ENCODE assay signal across 8 cellular contexts in genomic region chr2:88350641-88351601, GRCh38.
DNase-seq lines count a peak whose midpoint lies in the region; ATAC-seq and TF ChIP-seq lines count a peak whose summit lies in the region.

No MANE protein-coding gene starts in this region.

- no peaks in the 10 kb centered on the region for H4K20me1 ChIP-seq in osteoblast (ENCODE audit: insufficient read depth, low read length)

- no peak overlapping the region for H3K27ac Mint-ChIP-seq in activated T-helper 1 cell treated with anti-CD3 and anti-CD28 coated beads, Interleukin-12 subunit alpha, Interleukin-12 subunit beta, Interleukin-2, Interleukin-4 antibody, amounts not matched to agents 30 ng/mL and 10 ng/mL and 1 ng/mL, durations not matched to agents 14 hours and 24 hours and 36 hours

- TF ChIP-seq CTCF in BJ (IDR thresholded peaks at IDR 0.05; ENCODE audit: insufficient read depth, low read depth, low read length) (peak; percentile 71), gastroesophageal sphincter (IDR thresholded peaks at IDR 0.05) (peak in 1 of 4 experiments; percentile 48), osteoblast (IDR thresholded peaks at IDR 0.05; ENCODE audit: extremely low read depth, low read depth, low read length) (peak; percentile 63), tibial artery (IDR thresholded peaks at IDR 0.05) (peak; percentile 18 to 34)

- peak overlapping the region; percentile 51 for H3K4me2 ChIP-seq in osteoblast (ENCODE audit: insufficient read depth, low read length)

- DNase-seq in BJ (ENCODE audit: low read depth) = no peak
- DNase-seq in NCI-H82 treated with DMSO at 0.1 percent for 48 hours (lab: John Stamatoyannopoulos, UW; ENCODE audit: unreplicated experiment) = peak; percentile 31
- peak; percentile 53 for DNase-seq in activated T-helper 1 cell treated with anti-CD3 and anti-CD28 coated beads, Interleukin-12 subunit alpha, Interleukin-12 subunit beta, Interleukin-2, Interleukin-4 antibody, amounts not matched to agents 30 ng/mL and 10 ng/mL and 1 ng/mL, durations not matched to agents 14 hours and 24 hours and 36 hours (ENCODE audit: low spot score)
- peak; percentile 86 for DNase-seq in osteoblast (ENCODE audit: insufficient read length, low spot score, missing footprints)
- peak in 1 of 2 donors; percentile 23 for DNase-seq in tibial artery
- no peak for DNase-seq in OCI-M2 (lab: John Stamatoyannopoulos, UW; ENCODE audit: unreplicated experiment)

- H3K27me3 ChIP-seq in BJ (ENCODE audit: control insufficient read depth, insufficient read depth, low read length) (peaks cover 8% of the 10 kb centered on the region), gastroesophageal sphincter (peaks cover 60% of the 10 kb centered on the region), osteoblast (ENCODE audit: insufficient read depth, low read length) (peaks cover 3% of the 10 kb centered on the region), tibial artery (peaks cover 0 to 41% of the 10 kb centered on the region in 2 donors)

- intact Hi-C loops in activated T-helper 1 cell treated with anti-CD3 and anti-CD28 coated beads, Interleukin-12 subunit alpha, Interleukin-12 subunit beta, Interleukin-2, Interleukin-4 antibody, amounts not matched to agents 30 ng/mL and 10 ng/mL and 1 ng/mL, durations not matched to agents 14 hours and 24 hours and 36 hours (cut with micrococcal nuclease) = loop anchor here (5.0 kb wide), 1 partner anchor 321 kb away; no protein-coding TSS in a partner anchor
- intact Hi-C loops in tibial artery (cut with DNase I; ENCODE audit: low total_unique reads) = no loop called here

- peaks cover 9% of the 10 kb centered on the region for H3K4me1 Mint-ChIP-seq in activated T-helper 1 cell treated with anti-CD3 and anti-CD28 coated beads, Interleukin-12 subunit alpha, Interleukin-12 subunit beta, Interleukin-2, Interleukin-4 antibody, amounts not matched to agents 30 ng/mL and 10 ng/mL and 1 ng/mL, durations not matched to agents 14 hours and 24 hours and 36 hours (ENCODE audit: low read depth)

- H3K4me3 ChIP-seq in BJ (ENCODE audit: low read depth, low read length) (peak overlapping the region; percentile 16; the same call in 1 of the 2 replicates), gastroesophageal sphincter (peak overlapping the region in 1 of 2 donors; percentile 10), osteoblast (ENCODE audit: insufficient read depth, low read length) (peak overlapping the region; percentile 56), tibial artery (no peak overlapping the region)

- H3K27ac ChIP-seq in gastroesophageal sphincter (no peak overlapping the region), osteoblast (ENCODE audit: low read depth, low read length) (no peak overlapping the region), tibial artery (no peak overlapping the region)

- H3K4me1 ChIP-seq in gastroesophageal sphincter (peaks cover 0 to 10% (median 0%) of the 10 kb centered on the region in 3 donors), osteoblast (ENCODE audit: insufficient read depth, low read length) (no peaks in the 10 kb centered on the region), tibial artery (peaks cover 0 to 7% (median 3%) of the 10 kb centered on the region in 4 donors)

- WGBS in gastroesophageal sphincter (ENCODE audit: low coverage in 1 of 2), 2 donors = 14 to 28% methylated on average over 12 of the region's 46 CpGs

- TF ChIP-seq POLR2A in gastroesophageal sphincter (IDR thresholded peaks at IDR 0.05) = no peak

- peaks cover 0 to 5% (median 0%) of the 10 kb centered on the region in 3 donors for H3K9me3 ChIP-seq in gastroesophageal sphincter
- H3K9me3 ChIP-seq in osteoblast (ENCODE audit: low read depth, low read length) = no peaks in the 10 kb centered on the region
- H3K9me3 ChIP-seq in tibial artery = no peaks in the 10 kb centered on the region

- H2AFZ ChIP-seq in osteoblast (ENCODE audit: low read length) = peak overlapping the region; percentile 78

- no peaks in the 10 kb centered on the region for H3K79me2 ChIP-seq in osteoblast (ENCODE audit: insufficient read depth, low read length)

- H3K9me3 Mint-ChIP-seq in activated T-helper 1 cell treated with anti-CD3 and anti-CD28 coated beads, Interleukin-12 subunit alpha, Interleukin-12 subunit beta, Interleukin-2, Interleukin-4 antibody, amounts not matched to agents 30 ng/mL and 10 ng/mL and 1 ng/mL, durations not matched to agents 14 hours and 24 hours and 36 hours = no peaks in the 10 kb centered on the region

- H3K36me3 Mint-ChIP-seq in activated T-helper 1 cell treated with anti-CD3 and anti-CD28 coated beads, Interleukin-12 subunit alpha, Interleukin-12 subunit beta, Interleukin-2, Interleukin-4 antibody, amounts not matched to agents 30 ng/mL and 10 ng/mL and 1 ng/mL, durations not matched to agents 14 hours and 24 hours and 36 hours (ENCODE audit: low read depth) = no peaks in the 10 kb centered on the region

- H3K36me3 ChIP-seq in BJ (ENCODE audit: control insufficient read depth, insufficient read depth, low read length) (no peaks in the 10 kb centered on the region), gastroesophageal sphincter (no peaks in the 10 kb centered on the region), osteoblast (ENCODE audit: insufficient read depth, low read length) (no peaks in the 10 kb centered on the region), tibial artery (no peaks in the 10 kb centered on the region)

- H3K4me3 Mint-ChIP-seq in activated T-helper 1 cell treated with anti-CD3 and anti-CD28 coated beads, Interleukin-12 subunit alpha, Interleukin-12 subunit beta, Interleukin-2, Interleukin-4 antibody, amounts not matched to agents 30 ng/mL and 10 ng/mL and 1 ng/mL, durations not matched to agents 14 hours and 24 hours and 36 hours = peak overlapping the region; percentile 47

- ATAC-seq in GM21737 (IDR thresholded peaks at IDR 0.05; ENCODE audit: unreplicated experiment) (peak; percentile 65), gastroesophageal sphincter (peak; percentile 34)

- CTCF ChIA-PET in BJ (lab: Yijun Ruan, JAX) = interaction anchor here (0.7 to 0.9 kb wide), 3 partner anchors 14 to 252 kb away, joined by 3 to 4 read pairs (median 4); no protein-coding TSS in a partner anchor

- no peak for TF ChIP-seq EP300 in gastroesophageal sphincter (IDR thresholded peaks at IDR 0.05)

- POLR2A ChIA-PET in BJ (lab: Charles Lee) = no interaction called here

- peaks cover 16% of the 10 kb centered on the region for H3K27me3 Mint-ChIP-seq in activated T-helper 1 cell treated with anti-CD3 and anti-CD28 coated beads, Interleukin-12 subunit alpha, Interleukin-12 subunit beta, Interleukin-2, Interleukin-4 antibody, amounts not matched to agents 30 ng/mL and 10 ng/mL and 1 ng/mL, durations not matched to agents 14 hours and 24 hours and 36 hours (ENCODE audit: insufficient read depth)

Comparison
In these comparisons a context has a peak if more than half of its experiments do, and no peak if none do; other contexts are left out.
1. DNase-seq: peak in NCI-H82 treated with DMSO at 0.1 percent for 48 hours (single experiment), activated T-helper 1 cell treated with anti-CD3 and anti-CD28 coated beads, Interleukin-12 subunit alpha, Interleukin-12 subunit beta, Interleukin-2, Interleukin-4 antibody, amounts not matched to agents 30 ng/mL and 10 ng/mL and 1 ng/mL, durations not matched to agents 14 hours and 24 hours and 36 hours (single experiment) and osteoblast (single experiment); none in BJ (single experiment) and OCI-M2 (single experiment).
2. H3K4me3 ChIP-seq: peak in BJ (single experiment) and osteoblast (single experiment); none in tibial artery (0 of 2).